28 cellular contexts compared by ENCODE assay signal in genomic region chr2:200092235-200092634, GRCh38.
"Had no signal": no experiment of that assay in that cellular context is flagged by ENCODE, and none has a peak within 500 bp of the region (broad histone marks: within the 10 kb centered on the region; RNA-seq: fewer than 3 reads in every experiment).

No MANE protein-coding gene starts in this region.

- H3K27me3 ChIP-seq: breast epithelium, esophagus muscularis mucosa, uterus had no signal

- H3K27ac ChIP-seq: breast epithelium, esophagus muscularis mucosa, foreskin keratinocyte, parathyroid adenoma, skin epidermis, uterus had no signal

- H3K9me3 ChIP-seq: breast epithelium, esophagus muscularis mucosa, uterus had no signal

- H3K9me3 Mint-ChIP-seq: activated naive CD4-positive, alpha-beta T cell treated with anti-CD3 and anti-CD28 coated beads, Interleukin-2, amount 50 U/mL, for 24 hours; activated naive CD8-positive, alpha-beta T cell treated with anti-CD3 and anti-CD28 coated beads, Interleukin-2, amount 50 U/mL, for 24 hours; activated T-helper 2 cell treated with anti-CD3 and anti-CD28 coated beads, Interferon-gamma antibody, Interleukin-2, Interleukin-4, amounts not matched to agents 10 μg/mL and 5 μg/mL and 100 μg/mL, durations not matched to agents 14 hours and 24 hours and 36 hours; dendritic cell treated with granulocyte-macrophage colony-stimulating factor and Interleukin-4, amounts not matched to agents 40 ng/mL and 50 ng/mL, for 4 days; nephron progenitor cell; stimulated activated effector memory CD8-positive, alpha-beta T cell treated with anti-CD3 and anti-CD28 coated beads, Interleukin-12 subunit alpha, Interleukin-12 subunit beta, amount 100 ng/mL, for 72 hours; stimulated activated naive CD8-positive, alpha-beta T cell treated with anti-CD3 and anti-CD28 coated beads, Interleukin-15, amount 100 ng/mL, for 72 hours; T-helper 2 cell treated with Interferon-gamma antibody and Interleukin-4, amounts not matched to agents 5 μg/mL and 100 μg/mL, for 36 hours; type B pancreatic cell had no signal

- ATAC-seq: activated CD4-positive, alpha-beta T cell treated with anti-CD3 and anti-CD28 coated beads for 36 hours; activated CD8-positive, alpha-beta memory T cell treated with anti-CD3 and anti-CD28 coated beads, Interleukin-2, amount 10 ng/mL, durations not matched to agents 7 days and 5 days; activated CD8-positive, alpha-beta T cell treated with anti-CD3 and anti-CD28 coated beads, Interleukin-2, amount 10 ng/mL, durations not matched to agents 7 days and 5 days; activated naive CD8-positive, alpha-beta T cell treated with anti-CD3 and anti-CD28 coated beads, Interleukin-2, amount 50 U/mL, for 24 hours; foreskin keratinocyte; sciatic nerve; stimulated activated effector memory CD8-positive, alpha-beta T cell treated with anti-CD3 and anti-CD28 coated beads, Interleukin-12 subunit alpha, Interleukin-12 subunit beta, amount 100 ng/mL, for 72 hours; stimulated activated naive CD8-positive, alpha-beta T cell treated with anti-CD3 and anti-CD28 coated beads, Interleukin-15, amount 100 ng/mL, for 72 hours had no signal

- H3K27ac Mint-ChIP-seq: activated CD4-positive, alpha-beta T cell treated with anti-CD3 and anti-CD28 coated beads for 36 hours; activated CD8-positive, alpha-beta memory T cell treated with anti-CD3 and anti-CD28 coated beads, Interleukin-2, amount 10 ng/mL, durations not matched to agents 7 days and 5 days; activated CD8-positive, alpha-beta T cell treated with anti-CD3 and anti-CD28 coated beads, Interleukin-2, amount 10 ng/mL, durations not matched to agents 7 days and 5 days; activated naive CD4-positive, alpha-beta T cell treated with anti-CD3 and anti-CD28 coated beads, Interleukin-2, amount 50 U/mL, for 24 hours; activated naive CD8-positive, alpha-beta T cell treated with anti-CD3 and anti-CD28 coated beads, Interleukin-2, amount 50 U/mL, for 24 hours; activated T-helper 2 cell treated with anti-CD3 and anti-CD28 coated beads, Interferon-gamma antibody, Interleukin-2, Interleukin-4, amounts not matched to agents 10 μg/mL and 5 μg/mL and 100 μg/mL, durations not matched to agents 14 hours and 24 hours and 36 hours; dendritic cell treated with granulocyte-macrophage colony-stimulating factor and Interleukin-4, amounts not matched to agents 40 ng/mL and 50 ng/mL, for 4 days; endodermal cell; memory B cell; nephron progenitor cell; stimulated activated effector memory CD8-positive, alpha-beta T cell treated with anti-CD3 and anti-CD28 coated beads, Interleukin-12 subunit alpha, Interleukin-12 subunit beta, amount 100 ng/mL, for 72 hours; stimulated activated naive CD8-positive, alpha-beta T cell treated with anti-CD3 and anti-CD28 coated beads, Interleukin-15, amount 100 ng/mL, for 72 hours; T-helper 2 cell treated with Interferon-gamma antibody and Interleukin-4, amounts not matched to agents 5 μg/mL and 100 μg/mL, for 36 hours; type B pancreatic cell had no signal

- H3K9ac ChIP-seq: parathyroid adenoma had no signal

- DNase-seq: activated CD4-positive, alpha-beta T cell treated with anti-CD3 and anti-CD28 coated beads for 36 hours; activated CD4-positive, CD25-positive, alpha-beta regulatory T cell; activated CD8-positive, alpha-beta memory T cell treated with anti-CD3 and anti-CD28 coated beads, Interleukin-2, amount 10 ng/mL, durations not matched to agents 7 days and 5 days; activated CD8-positive, alpha-beta T cell treated with anti-CD3 and anti-CD28 coated beads, Interleukin-2, amount 10 ng/mL, durations not matched to agents 7 days and 5 days; activated naive CD8-positive, alpha-beta T cell treated with anti-CD3 and anti-CD28 coated beads, Interleukin-2, amount 50 U/mL, for 24 hours; activated T-cell treated with anti-CD3 and anti-CD28 coated beads, Interleukin-2, amount 50 U/mL, for 48 hours; central memory CD4-positive, alpha-beta T cell; endodermal cell; foreskin keratinocyte; nephron progenitor cell; stimulated activated CD4-positive, alpha-beta T cell treated with anti-CD3 and anti-CD28 coated beads, Interleukin-4, amount 100 ng/mL, for 24 hours; stimulated activated naive CD8-positive, alpha-beta T cell treated with anti-CD3 and anti-CD28 coated beads, Interleukin-15, amount 100 ng/mL, for 72 hours; substantia nigra; T-helper 1 cell; uterus had no signal

- H3K27me3 Mint-ChIP-seq: type B pancreatic cell had no signal

- H3K79me2 ChIP-seq: parathyroid adenoma had no signal

- H3K4me3 ChIP-seq: breast epithelium, esophagus muscularis mucosa, skin epidermis, uterus had no signal

- H3K4me3 Mint-ChIP-seq: activated CD4-positive, alpha-beta T cell treated with anti-CD3 and anti-CD28 coated beads for 36 hours; activated CD8-positive, alpha-beta memory T cell treated with anti-CD3 and anti-CD28 coated beads, Interleukin-2, amount 10 ng/mL, durations not matched to agents 7 days and 5 days; activated CD8-positive, alpha-beta T cell treated with anti-CD3 and anti-CD28 coated beads, Interleukin-2, amount 10 ng/mL, durations not matched to agents 7 days and 5 days; activated naive CD4-positive, alpha-beta T cell treated with anti-CD3 and anti-CD28 coated beads, Interleukin-2, amount 50 U/mL, for 24 hours; activated naive CD8-positive, alpha-beta T cell treated with anti-CD3 and anti-CD28 coated beads, Interleukin-2, amount 50 U/mL, for 24 hours; dendritic cell treated with granulocyte-macrophage colony-stimulating factor and Interleukin-4, amounts not matched to agents 40 ng/mL and 50 ng/mL, for 4 days; endodermal cell; memory B cell; nephron progenitor cell; stimulated activated effector memory CD8-positive, alpha-beta T cell treated with anti-CD3 and anti-CD28 coated beads, Interleukin-12 subunit alpha, Interleukin-12 subunit beta, amount 100 ng/mL, for 72 hours; stimulated activated naive CD8-positive, alpha-beta T cell treated with anti-CD3 and anti-CD28 coated beads, Interleukin-15, amount 100 ng/mL, for 72 hours; T-helper 2 cell treated with Interferon-gamma antibody and Interleukin-4, amounts not matched to agents 5 μg/mL and 100 μg/mL, for 36 hours; type B pancreatic cell had no signal

- H3K36me3 Mint-ChIP-seq: activated CD8-positive, alpha-beta memory T cell treated with anti-CD3 and anti-CD28 coated beads, Interleukin-2, amount 10 ng/mL, durations not matched to agents 7 days and 5 days; activated naive CD4-positive, alpha-beta T cell treated with anti-CD3 and anti-CD28 coated beads, Interleukin-2, amount 50 U/mL, for 24 hours; memory B cell; stimulated activated effector memory CD8-positive, alpha-beta T cell treated with anti-CD3 and anti-CD28 coated beads, Interleukin-12 subunit alpha, Interleukin-12 subunit beta, amount 100 ng/mL, for 72 hours; type B pancreatic cell had no signal

- H3K4me1 Mint-ChIP-seq: activated CD4-positive, alpha-beta T cell treated with anti-CD3 and anti-CD28 coated beads for 36 hours; activated CD8-positive, alpha-beta memory T cell treated with anti-CD3 and anti-CD28 coated beads, Interleukin-2, amount 10 ng/mL, durations not matched to agents 7 days and 5 days; activated naive CD4-positive, alpha-beta T cell treated with anti-CD3 and anti-CD28 coated beads, Interleukin-2, amount 50 U/mL, for 24 hours; activated naive CD8-positive, alpha-beta T cell treated with anti-CD3 and anti-CD28 coated beads, Interleukin-2, amount 50 U/mL, for 24 hours; memory B cell; stimulated activated effector memory CD8-positive, alpha-beta T cell treated with anti-CD3 and anti-CD28 coated beads, Interleukin-12 subunit alpha, Interleukin-12 subunit beta, amount 100 ng/mL, for 72 hours; stimulated activated naive CD8-positive, alpha-beta T cell treated with anti-CD3 and anti-CD28 coated beads, Interleukin-15, amount 100 ng/mL, for 72 hours had no signal

- H3K36me3 ChIP-seq: breast epithelium, esophagus muscularis mucosa, uterus had no signal

- FAIRE-seq: islet of Langerhans had no signal

- H2AFZ ChIP-seq: parathyroid adenoma had no signal

- H3K4me1 ChIP-seq: breast epithelium, esophagus muscularis mucosa, foreskin keratinocyte, uterus had no signal
